30 cellular contexts compared by ENCODE assay signal in genomic region chr9:131968632-131969031, GRCh38.
"Had no signal": no experiment of that assay in that cellular context is flagged by ENCODE, and none has a peak within 500 bp of the region (broad histone marks: within the 10 kb centered on the region; RNA-seq: fewer than 3 reads in every experiment).

No MANE protein-coding gene starts in this region.

- H3K27me3 ChIP-seq: brain microvascular endothelial cell, SJSA1 had no signal

- H3K4me2 ChIP-seq: KMS-11, SK-N-SH had no signal

- H3K36me3 ChIP-seq: brain microvascular endothelial cell, SJSA1 had no signal

- H3K9ac ChIP-seq: KMS-11, SK-N-SH had no signal

- H3K4me1 ChIP-seq: SJSA1 had no signal

- DNase-seq: activated B cell treated with CpG ODN at 0.5 μM for 24 hours; activated CD4-positive, alpha-beta memory T cell treated with anti-CD3 and anti-CD28 coated beads, Interleukin-2, amount 10 ng/mL, durations not matched to agents 7 days and 5 days; activated CD4-positive, alpha-beta T cell treated with anti-CD3 and anti-CD28 coated beads for 4 hours; activated CD4-positive, CD25-positive, alpha-beta regulatory T cell treated with anti-CD3 and anti-CD28 coated beads, Interleukin-2, amount 50 U/mL, for 72 hours; activated CD8-positive, alpha-beta memory T cell treated with anti-CD3 and anti-CD28 coated beads for 24 hours; activated CD8-positive, alpha-beta memory T cell treated with anti-CD3 and anti-CD28 coated beads, Interleukin-2, amount 10 ng/mL, durations not matched to agents 7 days and 5 days; activated CD8-positive, alpha-beta memory T cell treated with anti-CD3 and anti-CD28 coated beads, Interleukin-2, amount 50 U/mL, for 48 hours; activated effector memory CD4-positive, alpha-beta T cell treated with Interleukin-2 at 50 U/mL for 16 hours; activated naive CD4-positive, alpha-beta T cell treated with anti-CD3 and anti-CD28 coated beads, Interleukin-2, amount 10 ng/mL, durations not matched to agents 7 days and 5 days; activated T-cell treated with anti-CD3 and anti-CD28 coated beads, Interleukin-2, amount 50 U/mL, for 48 hours; amniotic stem cell; aorta; brain microvascular endothelial cell; central memory CD4-positive, alpha-beta T cell; MM.1S; MV-4-11; NCI-H146; NCI-H187; NCI-H2029 treated with DMSO at 0.1 percent for 48 hours; NCI-H2227 treated with DMSO at 0.1 percent for 48 hours; NCI-H446; NCI-H526 treated with DMSO at 0.1 percent for 48 hours; NCI-H774; SHP77 had no signal

- H3K27ac Mint-ChIP-seq: activated B cell treated with CpG ODN at 0.5 μM for 24 hours; activated CD4-positive, alpha-beta memory T cell treated with anti-CD3 and anti-CD28 coated beads, Interleukin-2, amount 10 ng/mL, durations not matched to agents 7 days and 5 days; activated CD8-positive, alpha-beta memory T cell treated with anti-CD3 and anti-CD28 coated beads, Interleukin-2, amount 10 ng/mL, durations not matched to agents 7 days and 5 days; activated naive CD4-positive, alpha-beta T cell treated with anti-CD3 and anti-CD28 coated beads, Interleukin-2, amount 10 ng/mL, durations not matched to agents 7 days and 5 days; activated naive CD8-positive, alpha-beta T cell; T-helper 1 cell treated with Interleukin-12 subunit alpha and Interleukin-12 subunit beta and Interleukin-4 antibody, amounts not matched to agents 30 μg/mL and 1 μg/mL, for 36 hours; T-helper 2 cell treated with Interferon-gamma antibody and Interleukin-4, amounts not matched to agents 5 μg/mL and 100 μg/mL, for 36 hours had no signal

- H3K27me3 Mint-ChIP-seq: activated B cell treated with CpG ODN at 0.5 μM for 24 hours; activated CD4-positive, alpha-beta memory T cell treated with anti-CD3 and anti-CD28 coated beads, Interleukin-2, amount 10 ng/mL, durations not matched to agents 7 days and 5 days; activated CD8-positive, alpha-beta memory T cell treated with anti-CD3 and anti-CD28 coated beads, Interleukin-2, amount 10 ng/mL, durations not matched to agents 7 days and 5 days; activated naive CD4-positive, alpha-beta T cell treated with anti-CD3 and anti-CD28 coated beads, Interleukin-2, amount 10 ng/mL, durations not matched to agents 7 days and 5 days; activated naive CD8-positive, alpha-beta T cell had no signal

- H3K4me3 ChIP-seq: SJSA1 had no signal

- H3K4me3 Mint-ChIP-seq: activated B cell treated with CpG ODN at 0.5 μM for 24 hours; activated CD4-positive, alpha-beta memory T cell treated with anti-CD3 and anti-CD28 coated beads, Interleukin-2, amount 10 ng/mL, durations not matched to agents 7 days and 5 days; activated CD8-positive, alpha-beta memory T cell treated with anti-CD3 and anti-CD28 coated beads, Interleukin-2, amount 10 ng/mL, durations not matched to agents 7 days and 5 days; activated naive CD4-positive, alpha-beta T cell treated with anti-CD3 and anti-CD28 coated beads, Interleukin-2, amount 10 ng/mL, durations not matched to agents 7 days and 5 days; activated naive CD8-positive, alpha-beta T cell; T-helper 1 cell treated with Interleukin-12 subunit alpha and Interleukin-12 subunit beta and Interleukin-4 antibody, amounts not matched to agents 30 μg/mL and 1 μg/mL, for 36 hours; T-helper 2 cell treated with Interferon-gamma antibody and Interleukin-4, amounts not matched to agents 5 μg/mL and 100 μg/mL, for 36 hours had no signal

- H3K9me3 Mint-ChIP-seq: activated CD4-positive, alpha-beta memory T cell treated with anti-CD3 and anti-CD28 coated beads, Interleukin-2, amount 10 ng/mL, durations not matched to agents 7 days and 5 days; T-helper 1 cell treated with Interleukin-12 subunit alpha and Interleukin-12 subunit beta and Interleukin-4 antibody, amounts not matched to agents 30 μg/mL and 1 μg/mL, for 36 hours; T-helper 2 cell treated with Interferon-gamma antibody and Interleukin-4, amounts not matched to agents 5 μg/mL and 100 μg/mL, for 36 hours had no signal

- H3K27ac ChIP-seq: brain microvascular endothelial cell, KMS-11, SJSA1 had no signal

- H3K9me3 ChIP-seq: SJSA1, SK-N-SH had no signal

- H3K4me1 Mint-ChIP-seq: activated B cell treated with CpG ODN at 0.5 μM for 24 hours; activated CD4-positive, alpha-beta memory T cell treated with anti-CD3 and anti-CD28 coated beads, Interleukin-2, amount 10 ng/mL, durations not matched to agents 7 days and 5 days; activated CD8-positive, alpha-beta memory T cell treated with anti-CD3 and anti-CD28 coated beads, Interleukin-2, amount 10 ng/mL, durations not matched to agents 7 days and 5 days; activated naive CD4-positive, alpha-beta T cell treated with anti-CD3 and anti-CD28 coated beads, Interleukin-2, amount 10 ng/mL, durations not matched to agents 7 days and 5 days had no signal
